In the genomic region with DNA sequence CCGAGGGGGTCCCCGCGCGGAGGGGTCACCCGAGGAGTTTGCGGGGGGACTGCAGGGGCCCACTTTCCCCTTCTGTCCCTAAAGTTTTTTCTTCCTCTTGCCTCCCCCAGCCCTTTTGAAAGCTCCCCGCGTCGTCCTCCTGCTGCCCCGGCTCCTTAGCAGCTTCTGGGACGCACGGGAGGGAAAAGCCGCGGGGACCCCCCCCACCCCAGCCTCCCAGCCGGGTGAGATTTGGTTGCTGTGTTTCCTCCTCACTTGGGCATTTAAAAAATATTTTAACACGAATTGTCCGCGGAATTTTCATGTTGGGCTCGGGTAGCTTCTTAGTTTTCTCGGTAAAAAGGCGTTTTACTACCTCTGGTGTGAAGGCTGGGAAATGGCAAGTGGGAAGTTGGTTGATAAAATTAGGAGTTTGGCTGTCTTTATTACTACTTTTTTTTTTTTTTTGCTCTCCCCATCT, we compare ENCODE assay signal across 8 cellular contexts. TPM values are rescaled to one million over a fixed set of nuclear protein-coding genes. Genes with fewer than 3 reads are reported as not detected.
DNase-seq lines count a peak whose midpoint lies in the region; ATAC-seq, FAIRE-seq and TF ChIP-seq lines count a peak whose summit lies in the region.

No MANE protein-coding gene starts in this region.

- WGBS in lower leg skin, 2 donors = 0 to 1% methylated on average over 21 of the region's 21 CpGs

- H3K9ac ChIP-seq in subcutaneous abdominal adipose tissue (ENCODE audit: low read length in 5 of 5) = peak overlapping the region; percentile 87 to 96 (median 89)

- no peak for ATAC-seq in GM21528 (IDR thresholded peaks at IDR 0.05; ENCODE audit: low FRiP score, unreplicated experiment)

- peak; percentile 57 to 63 for DNase-seq in NCI-H526 (lab: John Stamatoyannopoulos, UW)
- DNase-seq in NCI-H526 treated with DMSO at 0.1 percent for 48 hours (lab: John Stamatoyannopoulos, UW) = no peak
- DNase-seq in OCI-M1 (lab: John Stamatoyannopoulos, UW) = peak; percentile 67
- peak in 15 of 61 donors; percentile 9 to 73 (median 46) for DNase-seq in caudate nucleus (lab: John Stamatoyannopoulos, UW)
- DNase-seq in lower leg skin (ENCODE audit: low spot score in 2 of 2) = peak in 1 of 2 donors; percentile 88
- DNase-seq in RCC 7860 (ENCODE audit: low spot score) = no peak

- H3K27me3 ChIP-seq in subcutaneous abdominal adipose tissue (ENCODE audit: control insufficient read depth in 5 of 5, insufficient read depth in 4 of 5, low read length in 5 of 5) = no peaks in the 10 kb centered on the region

- no peaks in the 10 kb centered on the region for H3K9me3 ChIP-seq in subcutaneous abdominal adipose tissue (ENCODE audit: control insufficient read depth in 5 of 5, low read length in 5 of 5)

- H3K36me3 ChIP-seq in subcutaneous abdominal adipose tissue (ENCODE audit: control insufficient read depth in 5 of 5, insufficient read depth in 5 of 5, low read length in 5 of 5) = no peaks in the 10 kb centered on the region

- no peak for FAIRE-seq in RCC 7860 (lab: Jason Lieb, UNC)

- no peak for TF ChIP-seq CTCF in lower leg skin (IDR thresholded peaks at IDR 0.05)

- peaks cover 2 to 24% (median 21%) of the 10 kb centered on the region in 5 donors for H3K4me1 ChIP-seq in subcutaneous abdominal adipose tissue (ENCODE audit: control insufficient read depth in 5 of 5, insufficient read depth in 5 of 5, low read length in 5 of 5)

- TF ChIP-seq POLR2A in lower leg skin (IDR thresholded peaks at IDR 0.05) = peak in 1 of 2 donors; percentile 17

- H3K4me3 ChIP-seq in lower leg skin (ENCODE audit: low read depth, poor library complexity, severe bottlenecking) (peak overlapping the region; percentile 98), subcutaneous abdominal adipose tissue (ENCODE audit: low read depth in 1 of 5, low read length in 5 of 5) (peak overlapping the region; percentile 84 to 91 (median 87))

- H3K27ac ChIP-seq in caudate nucleus (ENCODE audit: low read depth, low read length) (peak overlapping the region; percentile 72), subcutaneous abdominal adipose tissue (ENCODE audit: low read depth, low read length) (peak overlapping the region; percentile 90)

- intact Hi-C loops in lower leg skin (cut with DNase I; ENCODE audit: low total_unique reads) = no loop called here

RNA-seq across cellular contexts. Expression of gene NCOA3, which starts 0.6 kb away (rescaled TPM):
- 10 to 100 TPM; 43.6 to 55.0 (median 49.5) TPM for total RNA-seq in lower leg skin

Comparison
In these comparisons a context has a peak if more than half of its experiments do, and no peak if none do; other contexts are left out.
1. DNase-seq: peak in NCI-H526 (2 of 2) and OCI-M1 (single experiment); none in NCI-H526 treated with DMSO at 0.1 percent for 48 hours (single experiment) and RCC 7860 (single experiment).